Comparison of ENCODE assay signal across 22 cellular contexts in the genomic region with DNA sequence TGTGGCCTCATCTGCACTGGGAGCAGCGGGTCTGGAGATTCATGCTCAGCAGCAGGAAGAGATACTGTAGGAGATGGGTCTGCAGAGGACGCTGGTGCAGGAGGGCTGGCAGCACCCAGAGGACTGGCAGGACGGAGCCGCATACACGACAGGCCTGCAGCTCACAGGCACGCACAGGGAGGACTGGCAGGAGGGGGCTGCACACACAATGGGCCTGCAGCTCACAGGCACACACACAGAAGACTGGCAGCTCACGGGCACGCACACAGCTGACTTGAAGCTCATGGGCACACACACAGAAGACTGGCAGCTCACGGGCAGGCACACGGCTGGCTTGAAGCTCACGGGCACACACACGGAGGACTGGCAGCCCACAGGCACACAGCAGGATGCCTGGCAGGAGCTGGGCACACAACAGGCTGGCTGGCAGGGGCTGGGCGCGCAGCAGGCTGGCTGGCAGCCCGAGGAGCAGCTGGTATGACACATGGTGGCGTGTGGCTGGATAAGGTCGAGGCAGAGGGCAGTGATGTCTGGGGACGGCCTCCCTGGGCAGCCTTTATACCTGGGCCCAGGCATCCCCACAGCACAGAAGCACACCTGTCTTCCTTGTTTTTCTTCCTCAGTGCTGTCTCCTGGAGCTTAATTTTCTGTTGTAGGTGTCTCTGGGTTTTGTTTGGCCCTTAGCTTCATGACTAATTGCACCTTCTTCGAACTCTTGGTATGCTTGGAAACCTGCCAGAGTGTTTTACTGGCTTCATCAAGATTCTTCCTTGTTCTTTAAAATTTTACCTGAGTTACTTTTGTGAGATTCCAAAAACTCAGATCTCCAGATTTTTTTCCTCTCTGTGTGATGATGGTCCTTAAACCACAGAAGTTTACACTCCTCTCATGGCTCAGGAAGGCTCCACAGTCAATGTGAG. TPM values are rescaled to one million over a fixed set of nuclear protein-coding genes. Genes with fewer than 3 reads are reported as not detected.
A peak's percentile ranks its signal among the peaks of the same experiment; 100 is the strongest.
DNase-seq lines count a peak whose midpoint lies in the region; ATAC-seq and TF ChIP-seq lines count a peak whose summit lies in the region.
"Had no signal": no experiment of that assay in that cellular context is flagged by ENCODE, and none has a peak within 500 bp of the region (broad histone marks: within the 10 kb centered on the region; RNA-seq: fewer than 3 reads in every experiment).

KRTAP12-2 (minus strand) TSS at position 527 of the 920 bp plus-strand sequence; CDS start at position 486, 41 bp downstream.

- no peak within 1 kb of the TSS for H3K9ac ChIP-seq in mammary epithelial cell (ENCODE audit: insufficient read depth, low read length)
- H3K9ac ChIP-seq: BLaER1 had no signal

- no peak within 1 kb of the TSS for H2AFZ ChIP-seq in mammary epithelial cell (ENCODE audit: low read depth, low read length)

- no peaks in the 10 kb centered on the region for H3K27me3 ChIP-seq in mammary epithelial cell (ENCODE audit: insufficient read depth, low read length)
- H3K27me3 ChIP-seq in gastrocnemius medialis: peaks cover 0 to 3% (median 0%) of the 10 kb centered on the region in 3 donors
- H3K27me3 ChIP-seq in thyroid gland: no peaks in the 10 kb centered on the region
- H3K27me3 ChIP-seq: BLaER1, tibial artery had no signal

- in situ Hi-C loops in mammary epithelial cell (cut with MboI; ENCODE audit: low sequenced_read_pairs in 2 of 2) (no loop called here), gastrocnemius medialis (cut with MboI; ENCODE audit: low sequenced_read_pairs in 4 of 4) (no loop called here)

- no peak for TF ChIP-seq CTCF in mammary epithelial cell (conservative IDR thresholded peaks at IDR 0.05 in 1 of 2, IDR thresholded peaks at IDR 0.05 in 1 of 2; ENCODE audit: extremely low read depth in 1 of 2, insufficient read depth in 1 of 2, low read depth in 1 of 2, low read length in 2 of 2)
- no peak for TF ChIP-seq CTCF in gastrocnemius medialis (IDR thresholded peaks at IDR 0.05 in 4 of 5, conservative IDR thresholded peaks at IDR 0.05 in 1 of 5)
- no peak for TF ChIP-seq CTCF in thyroid gland (IDR thresholded peaks at IDR 0.05)

- H3K4me2 ChIP-seq in mammary epithelial cell (ENCODE audit: insufficient read depth, low read depth, low read length): no peak within 1 kb of the TSS
- H3K4me2 ChIP-seq: BLaER1 had no signal

- peaks cover 4% of the 10 kb centered on the region for H3K9me3 ChIP-seq in mammary epithelial cell (replicated peaks; ENCODE audit: insufficient read depth, low read length)
- no peaks in the 10 kb centered on the region for H3K9me3 ChIP-seq in gastrocnemius medialis
- no peaks in the 10 kb centered on the region for H3K9me3 ChIP-seq in thyroid gland

- no peaks in the 10 kb centered on the region for H4K20me1 ChIP-seq in mammary epithelial cell (ENCODE audit: insufficient read depth, low read length)
- H4K20me1 ChIP-seq: BLaER1 had no signal

- no TSS peak for BruUV-seq in mammary epithelial cell (replicated peaks; lab: Mats Ljungman, UMichigan)

- H3K27ac ChIP-seq in mammary epithelial cell (ENCODE audit: insufficient read depth, low read depth, low read length): no peak within 1 kb of the TSS
- no peak within 1 kb of the TSS for H3K27ac ChIP-seq in gastrocnemius medialis
- no peak within 1 kb of the TSS for H3K27ac ChIP-seq in thyroid gland
- H3K27ac ChIP-seq: BLaER1, coronary artery, gastroesophageal sphincter, tibial artery had no signal

- peak; percentile 48 for DNase-seq in NCI-H2171 treated with DMSO at 0.1 percent for 48 hours (lab: John Stamatoyannopoulos, UW)
- DNase-seq in NCI-H2171 (lab: John Stamatoyannopoulos, UW): no peak
- peak; percentile 15 for DNase-seq in NCI-H1105 (lab: John Stamatoyannopoulos, UW)
- peak; percentile 25 for DNase-seq in mammary epithelial cell
- DNase-seq in myocyte (ENCODE audit: low read depth): peak; percentile 72
- DNase-seq in gastrocnemius medialis: no peak
- no peak for DNase-seq in thyroid gland
- DNase-seq: activated CD4-positive, alpha-beta T cell treated with anti-CD3 and anti-CD28 coated beads, Interleukin-2, amount 50 U/mL, for 1 hour; activated naive CD4-positive, alpha-beta T cell treated with anti-CD3 and anti-CD28 coated beads, Interleukin-2, amount 50 U/mL, for 16 hours; activated T-cell treated with anti-CD3 and anti-CD28 coated beads for 4 hours; left colon; NCI-H226; SHP77 treated with DMSO at 0.1 percent for 48 hours; stimulated activated naive CD4-positive, alpha-beta T cell; T-helper 1 cell had no signal

- intact Hi-C loops in mammary epithelial cell (cut with micrococcal nuclease) (no loop called here), gastrocnemius medialis (cut with DNase I; ENCODE audit: low total_unique reads) (no loop called here), thyroid gland (cut with DNase I) (no loop called here)

- no peak for TF ChIP-seq POLR2A in gastrocnemius medialis (IDR thresholded peaks at IDR 0.05)
- no peak for TF ChIP-seq POLR2A in thyroid gland (IDR thresholded peaks at IDR 0.05)

- ATAC-seq in HG03095 (IDR thresholded peaks at IDR 0.05; ENCODE audit: unreplicated experiment): no peak
- no peak for ATAC-seq in gastrocnemius medialis
- ATAC-seq: gastroesophageal sphincter, left colon had no signal

- H3K36me3 ChIP-seq in mammary epithelial cell (ENCODE audit: insufficient read depth, low read length) (no peaks in the 10 kb centered on the region), gastrocnemius medialis (no peaks in the 10 kb centered on the region), thyroid gland (no peaks in the 10 kb centered on the region)
- H3K36me3 ChIP-seq: BLaER1, gastroesophageal sphincter, tibial artery had no signal

- CTCF ChIA-PET in mammary epithelial cell (lab: Charles Lee; ENCODE audit: low non-redundant PET): no interaction called here

- dilution Hi-C loops in mammary epithelial cell (cut with HindIII; ENCODE audit: low sequenced_read_pairs): no loop called here

- no peaks in the 10 kb centered on the region for H3K79me2 ChIP-seq in mammary epithelial cell (ENCODE audit: insufficient read depth, low read length)

- H3K4me1 ChIP-seq in mammary epithelial cell (ENCODE audit: insufficient read depth, low read length): no peaks in the 10 kb centered on the region
- H3K4me1 ChIP-seq in gastrocnemius medialis: no peaks in the 10 kb centered on the region
- H3K4me1 ChIP-seq in thyroid gland: no peaks in the 10 kb centered on the region
- H3K4me1 ChIP-seq: BLaER1, gastroesophageal sphincter, tibial artery had no signal

- no peak within 1 kb of the TSS for H3K4me3 ChIP-seq in mammary epithelial cell (replicated peaks in 1 of 3; ENCODE audit: insufficient read depth in 1 of 3, low read depth in 2 of 3, low read length in 3 of 3)
- H3K4me3 ChIP-seq in gastrocnemius medialis: no peak within 1 kb of the TSS
- no peak within 1 kb of the TSS for H3K4me3 ChIP-seq in thyroid gland (replicated peaks in 1 of 3)
- H3K4me3 ChIP-seq: BLaER1, coronary artery, gastroesophageal sphincter, tibial artery had no signal

- 65% methylated on average over 13 of the region's 19 CpGs for WGBS in mammary epithelial cell (ENCODE audit: low coverage, missing lambda C conversion rate)
- WGBS in thyroid gland, 2 donors: 65 to 83% methylated on average over 9 to 19 of the region's 19 CpGs

RNA-seq across cellular contexts. Expression of gene KRTAP12-2, which starts in this region (rescaled TPM):
- total RNA-seq in mammary epithelial cell (not detected), myocyte (not detected in 2 replicates), gastrocnemius medialis (not detected), thyroid gland (under 1 TPM in 1 of 4 donors, not detected in 3; 0.89 TPM)
- not detected for polyA plus RNA-seq in mammary epithelial cell
- polyA minus RNA-seq in mammary epithelial cell: not detected
- not detected for polyA plus RNA-seq in myocyte (2012)
- total RNA-seq: endothelial cell of umbilical vein, gastroesophageal sphincter, left colon, mononuclear cell had no signal
- polyA plus RNA-seq: endothelial cell of umbilical vein had no signal

Comparison
In these comparisons a context has a peak if more than half of its experiments do, and no peak if none do; other contexts are left out.
1. DNase-seq: peak in NCI-H2171 treated with DMSO at 0.1 percent for 48 hours (single experiment) and NCI-H1105 (single experiment); none in NCI-H2171 (single experiment), gastrocnemius medialis (0 of 2) and thyroid gland (0 of 2).
2. Peak in DNase-seq in mammary epithelial cell; RNA of the gene not detected or under 1 TPM.
3. Peak in DNase-seq in myocyte; RNA of the gene not detected or under 1 TPM.